Comparison of ENCODE assay signal across 8 cellular contexts in genomic region chr18:25921677-25922421, GRCh38.
A peak's percentile ranks its signal among the peaks of the same experiment; 100 is the strongest.
DNase-seq lines count a peak whose midpoint lies in the region; ATAC-seq and TF ChIP-seq lines count a peak whose summit lies in the region.

No MANE protein-coding gene starts in this region.

- H3K27me3 Mint-ChIP-seq in stimulated activated naive CD8-positive, alpha-beta T cell treated with anti-CD3 and anti-CD28 coated beads, Interleukin-15, amount 100 ng/mL, for 72 hours = peaks cover 2% of the 10 kb centered on the region

- H3K4me1 Mint-ChIP-seq in stimulated activated naive CD8-positive, alpha-beta T cell treated with anti-CD3 and anti-CD28 coated beads, Interleukin-15, amount 100 ng/mL, for 72 hours = no peaks in the 10 kb centered on the region

- ATAC-seq in GM18498 (IDR thresholded peaks at IDR 0.05; ENCODE audit: unreplicated experiment) (peak; percentile 81), HG03175 (IDR thresholded peaks at IDR 0.05; ENCODE audit: unreplicated experiment) (peak; percentile 79)
- ATAC-seq in stimulated activated naive CD8-positive, alpha-beta T cell treated with anti-CD3 and anti-CD28 coated beads, Interleukin-15, amount 100 ng/mL, for 72 hours = peak; percentile 76

- TF ChIP-seq CTCF in AG09319 (IDR thresholded peaks at IDR 0.05; ENCODE audit: low read depth, low read length) = peak; percentile 48

- no peak overlapping the region for H3K27ac Mint-ChIP-seq in stimulated activated naive CD8-positive, alpha-beta T cell treated with anti-CD3 and anti-CD28 coated beads, Interleukin-15, amount 100 ng/mL, for 72 hours

- H3K4me3 Mint-ChIP-seq in stimulated activated naive CD8-positive, alpha-beta T cell treated with anti-CD3 and anti-CD28 coated beads, Interleukin-15, amount 100 ng/mL, for 72 hours = no peak overlapping the region

- no peak for DNase-seq in AG09319 (ENCODE audit: extremely low read depth, low read depth)
- peak; percentile 37 to 58 for DNase-seq in NOMO-1 (lab: John Stamatoyannopoulos, UW; ENCODE audit: unreplicated experiment in 2 of 2)
- DNase-seq in activated T-helper 1 cell treated with Interleukin-2 at 50 U/mL for 16 hours (ENCODE audit: low read depth) = peak; percentile 4
- DNase-seq in iPS-NIHi11 (ENCODE audit: low spot score) = peak; percentile 71
- peak; percentile 32 to 56 for DNase-seq in stimulated activated naive CD8-positive, alpha-beta T cell treated with anti-CD3 and anti-CD28 coated beads, Interleukin-15, amount 100 ng/mL, for 72 hours
- no peak for DNase-seq in NCI-H510A (lab: John Stamatoyannopoulos, UW)

- H3K9me3 Mint-ChIP-seq in stimulated activated naive CD8-positive, alpha-beta T cell treated with anti-CD3 and anti-CD28 coated beads, Interleukin-15, amount 100 ng/mL, for 72 hours = no peaks in the 10 kb centered on the region

Comparison
In these comparisons a context has a peak if more than half of its experiments do, and no peak if none do; other contexts are left out.
1. DNase-seq: peak in NOMO-1 (2 of 2), activated T-helper 1 cell treated with Interleukin-2 at 50 U/mL for 16 hours (single experiment), iPS-NIHi11 (single experiment) and stimulated activated naive CD8-positive, alpha-beta T cell treated with anti-CD3 and anti-CD28 coated beads, Interleukin-15, amount 100 ng/mL, for 72 hours (2 of 2); none in AG09319 (single experiment) and NCI-H510A (single experiment).
2. Peak in every context shown above with its lines, with median percentiles within 50 percentile points of each other: ATAC-seq.